Comparison of ENCODE assay signal across 13 cellular contexts in the genomic region with DNA sequence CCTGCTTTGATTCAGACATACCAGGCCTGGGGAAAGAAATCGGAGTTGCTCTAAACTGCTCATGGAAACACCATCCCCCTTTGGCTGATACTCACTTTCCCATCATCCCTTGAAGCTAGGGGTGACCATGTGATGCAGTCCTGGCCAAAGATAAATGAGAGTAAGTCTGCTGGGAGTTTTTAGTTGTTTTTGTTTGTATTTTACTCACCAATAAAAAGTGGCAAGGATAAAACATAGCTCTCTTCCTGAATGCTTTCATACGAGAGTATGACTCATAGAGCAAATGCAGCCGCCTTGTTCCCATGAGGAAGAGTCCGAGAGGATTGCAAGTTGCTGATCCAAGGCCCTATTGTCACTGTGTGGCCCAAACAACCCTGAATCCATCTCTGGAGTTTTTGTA.
"Had no signal": no experiment of that assay in that cellular context is flagged by ENCODE, and none has a peak within 500 bp of the region (broad histone marks: within the 10 kb centered on the region; RNA-seq: fewer than 3 reads in every experiment).

No MANE protein-coding gene starts in this region.

- H3K79me2 ChIP-seq: parathyroid adenoma had no signal

- H2AFZ ChIP-seq: parathyroid adenoma had no signal

- H3K9me3 ChIP-seq: gastrocnemius medialis, tibial artery had no signal

- H3K27me3 ChIP-seq: cardiac muscle cell, gastrocnemius medialis, tibial artery had no signal

- H3K4me3 ChIP-seq: cardiac muscle cell, gastrocnemius medialis, tibial artery had no signal

- H3K4me3 Mint-ChIP-seq: activated CD4-positive, alpha-beta memory T cell treated with anti-CD3 and anti-CD28 coated beads for 36 hours; activated naive CD8-positive, alpha-beta T cell treated with anti-CD3 and anti-CD28 coated beads for 36 hours; activated T-cell treated with anti-CD3 and anti-CD28 coated beads, Interleukin-2, amount 50 U/mL, for 72 hours; stimulated activated effector memory CD8-positive, alpha-beta T cell treated with anti-CD3 and anti-CD28 coated beads, Interleukin-12 subunit alpha, Interleukin-12 subunit beta, amount 100 ng/mL, for 72 hours had no signal

- H3K4me1 Mint-ChIP-seq: activated naive CD8-positive, alpha-beta T cell treated with anti-CD3 and anti-CD28 coated beads for 36 hours; stimulated activated effector memory CD8-positive, alpha-beta T cell treated with anti-CD3 and anti-CD28 coated beads, Interleukin-12 subunit alpha, Interleukin-12 subunit beta, amount 100 ng/mL, for 72 hours had no signal

- H3K4me1 ChIP-seq: gastrocnemius medialis, parathyroid adenoma had no signal

- H3K36me3 Mint-ChIP-seq: activated CD4-positive, alpha-beta memory T cell treated with anti-CD3 and anti-CD28 coated beads for 36 hours; activated naive CD8-positive, alpha-beta T cell treated with anti-CD3 and anti-CD28 coated beads for 36 hours; stimulated activated effector memory CD8-positive, alpha-beta T cell treated with anti-CD3 and anti-CD28 coated beads, Interleukin-12 subunit alpha, Interleukin-12 subunit beta, amount 100 ng/mL, for 72 hours had no signal

- H3K27me3 Mint-ChIP-seq: activated naive CD8-positive, alpha-beta T cell treated with anti-CD3 and anti-CD28 coated beads for 36 hours had no signal

- H3K36me3 ChIP-seq: cardiac muscle cell, gastrocnemius medialis, tibial artery had no signal

- DNase-seq: activated CD4-positive, alpha-beta memory T cell treated with anti-CD3 and anti-CD28 coated beads for 36 hours; activated gamma-delta T cell treated with Interleukin-2 at 50 U/mL for 16 hours; activated naive CD8-positive, alpha-beta T cell treated with anti-CD3 and anti-CD28 coated beads for 36 hours; activated T-cell treated with anti-CD3 and anti-CD28 coated beads, Interleukin-2, amount 50 U/mL, for 72 hours; anterior cingulate cortex; gastrocnemius medialis; kidney glomerular epithelial cell; midbrain; T-helper 9 cell; tibial artery had no signal

- ATAC-seq: activated T-cell treated with anti-CD3 and anti-CD28 coated beads, Interleukin-2, amount 50 U/mL, for 72 hours; stimulated activated effector memory CD8-positive, alpha-beta T cell treated with anti-CD3 and anti-CD28 coated beads, Interleukin-12 subunit alpha, Interleukin-12 subunit beta, amount 100 ng/mL, for 72 hours had no signal

- H3K27ac Mint-ChIP-seq: activated CD4-positive, alpha-beta memory T cell treated with anti-CD3 and anti-CD28 coated beads for 36 hours; activated naive CD8-positive, alpha-beta T cell treated with anti-CD3 and anti-CD28 coated beads for 36 hours; activated T-cell treated with anti-CD3 and anti-CD28 coated beads, Interleukin-2, amount 50 U/mL, for 72 hours; stimulated activated effector memory CD8-positive, alpha-beta T cell treated with anti-CD3 and anti-CD28 coated beads, Interleukin-12 subunit alpha, Interleukin-12 subunit beta, amount 100 ng/mL, for 72 hours had no signal

- H3K27ac ChIP-seq: cardiac muscle cell, gastrocnemius medialis, parathyroid adenoma, tibial artery had no signal
